In the genomic region with DNA sequence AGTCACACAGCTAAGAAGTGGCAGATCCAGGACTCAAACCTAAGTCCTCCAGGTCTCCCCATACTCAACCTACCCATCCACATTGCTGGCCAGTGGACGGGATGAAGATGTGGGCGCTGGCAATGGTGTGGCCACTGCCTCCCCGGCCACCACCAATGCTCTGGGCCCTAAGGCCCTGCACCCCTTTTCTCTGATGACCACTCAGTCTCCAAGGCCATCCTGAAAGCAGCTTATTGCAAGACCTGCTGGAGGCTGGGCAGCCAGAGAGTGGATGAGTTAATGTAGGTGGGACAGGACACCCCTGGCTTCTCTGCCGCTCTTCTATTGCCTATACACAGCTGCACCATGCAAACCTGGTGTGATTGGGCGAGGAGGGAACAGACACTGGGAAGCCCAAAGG, we compare ENCODE assay signal across 14 cellular contexts.
DNase-seq lines count a peak whose midpoint lies in the region; ATAC-seq and TF ChIP-seq lines count a peak whose summit lies in the region.
"Had no signal": no experiment of that assay in that cellular context is flagged by ENCODE, and none has a peak within 500 bp of the region (broad histone marks: within the 10 kb centered on the region; RNA-seq: fewer than 3 reads in every experiment).

No MANE protein-coding gene starts in this region.

- TF ChIP-seq CTCF in activated CD8-positive, alpha-beta T cell treated with anti-CD3 and anti-CD28 coated beads for 36 hours (IDR thresholded peaks at IDR 0.05) = no peak

- intact Hi-C loops in activated naive CD4-positive, alpha-beta T cell treated with anti-CD3 and anti-CD28 coated beads for 36 hours (cut with micrococcal nuclease) = loop anchor here (2.0 to 10.0 kb wide), 4 partner anchors 67 to 1355 kb away; partner anchors contain the start of gene NFYC
- intact Hi-C loops in activated CD8-positive, alpha-beta T cell treated with anti-CD3 and anti-CD28 coated beads for 36 hours (cut with micrococcal nuclease) = loop anchor here (10.0 kb wide), 1 partner anchor 165 kb away; no protein-coding TSS in a partner anchor

- peak overlapping the region in 1 of 5 donors; percentile 73 for H3K9ac ChIP-seq in subcutaneous abdominal adipose tissue (ENCODE audit: low read length in 5 of 5)

- H3K4me1 ChIP-seq in subcutaneous abdominal adipose tissue (ENCODE audit: control insufficient read depth in 5 of 5, insufficient read depth in 5 of 5, low read length in 5 of 5) = peaks cover 1 to 60% (median 40%) of the 10 kb centered on the region in 5 donors

- H3K36me3 ChIP-seq in subcutaneous abdominal adipose tissue (ENCODE audit: control insufficient read depth in 5 of 5, insufficient read depth in 5 of 5, low read length in 5 of 5) = no peaks in the 10 kb centered on the region
- H3K36me3 ChIP-seq: breast epithelium, WERI-Rb-1 had no signal

- POLR2A ChIA-PET in activated CD8-positive, alpha-beta T cell treated with anti-CD3 and anti-CD28 coated beads for 36 hours (lab: Charles Lee) = interaction anchor here (1.0 to 4.1 kb wide), 8 partner anchors 11 to 78 kb away, joined by 3 to 23 read pairs (median 5); no protein-coding TSS in a partner anchor

- no peaks in the 10 kb centered on the region for H3K27me3 Mint-ChIP-seq in activated naive CD4-positive, alpha-beta T cell treated with anti-CD3 and anti-CD28 coated beads for 36 hours (ENCODE audit: low read depth)
- no peaks in the 10 kb centered on the region for H3K27me3 Mint-ChIP-seq in activated CD8-positive, alpha-beta T cell treated with anti-CD3 and anti-CD28 coated beads for 36 hours
- H3K27me3 Mint-ChIP-seq in immature natural killer cell (ENCODE audit: low read depth in 3 of 3) = peaks cover 0 to 4% (median 4%) of the 10 kb centered on the region in 3 donors

- no peaks in the 10 kb centered on the region for H3K36me3 Mint-ChIP-seq in activated naive CD4-positive, alpha-beta T cell treated with anti-CD3 and anti-CD28 coated beads for 36 hours (ENCODE audit: low read depth)
- H3K36me3 Mint-ChIP-seq in activated CD8-positive, alpha-beta T cell treated with anti-CD3 and anti-CD28 coated beads for 36 hours (ENCODE audit: low read depth) = no peaks in the 10 kb centered on the region
- H3K36me3 Mint-ChIP-seq in immature natural killer cell = no peaks in the 10 kb centered on the region

- peak overlapping the region; percentile 29 for H3K27ac ChIP-seq in subcutaneous abdominal adipose tissue (ENCODE audit: low read depth, low read length)
- H3K27ac ChIP-seq: WERI-Rb-1 had no signal

- no peak overlapping the region for H3K4me3 ChIP-seq in subcutaneous abdominal adipose tissue (ENCODE audit: low read depth in 1 of 5, low read length in 5 of 5)

- DNase-seq in activated naive CD4-positive, alpha-beta T cell treated with anti-CD3 and anti-CD28 coated beads for 36 hours = no peak
- no peak for DNase-seq in activated naive CD4-positive, alpha-beta T cell (lab: John Stamatoyannopoulos, UW)
- no peak for DNase-seq in activated CD8-positive, alpha-beta T cell treated with anti-CD3 and anti-CD28 coated beads for 36 hours
- DNase-seq in immature natural killer cell = no peak
- no peak for DNase-seq in NCI-H524 treated with DMSO at 0.1 percent for 48 hours (lab: John Stamatoyannopoulos, UW)
- no peak for DNase-seq in activated CD8-positive, alpha-beta memory T cell treated with anti-CD3 and anti-CD28 coated beads for 24 hours
- DNase-seq in ecto neural progenitor cell (ENCODE audit: low spot score) = no peak
- DNase-seq: NCI-H1694, NCI-H446 treated with DMSO at 0.1 percent for 48 hours, trophoblast cell, WERI-Rb-1 had no signal

- ATAC-seq in activated CD8-positive, alpha-beta T cell treated with anti-CD3 and anti-CD28 coated beads for 36 hours = no peak

- H3K27ac Mint-ChIP-seq in activated naive CD4-positive, alpha-beta T cell treated with anti-CD3 and anti-CD28 coated beads for 36 hours = peak overlapping the region; percentile 98
- peak overlapping the region; percentile 95 for H3K27ac Mint-ChIP-seq in activated CD8-positive, alpha-beta T cell treated with anti-CD3 and anti-CD28 coated beads for 36 hours
- peak overlapping the region; percentile 81 to 93 (median 87) for H3K27ac Mint-ChIP-seq in immature natural killer cell

- peak overlapping the region; percentile 73 for H3K4me3 Mint-ChIP-seq in activated naive CD4-positive, alpha-beta T cell treated with anti-CD3 and anti-CD28 coated beads for 36 hours
- H3K4me3 Mint-ChIP-seq in activated CD8-positive, alpha-beta T cell treated with anti-CD3 and anti-CD28 coated beads for 36 hours = peak overlapping the region; percentile 67
- H3K4me3 Mint-ChIP-seq in immature natural killer cell = peak overlapping the region in 3 of 5 donors; percentile 75 to 80 (median 77)
- H3K4me3 Mint-ChIP-seq: neural crest cell had no signal

- CTCF ChIA-PET in activated naive CD4-positive, alpha-beta T cell treated with anti-CD3 and anti-CD28 coated beads for 36 hours (lab: Charles Lee) = interaction anchor here (2.0 to 4.3 kb wide), 2 partner anchors 9 to 14 kb away, joined by 6 to 19 read pairs; no protein-coding TSS in a partner anchor
- CTCF ChIA-PET in activated CD8-positive, alpha-beta T cell treated with anti-CD3 and anti-CD28 coated beads for 36 hours (lab: Charles Lee) = interaction anchor here (1.3 to 1.7 kb wide), 3 partner anchors 13 to 63 kb away, joined by 3 to 5 read pairs (median 4); no protein-coding TSS in a partner anchor

- no peaks in the 10 kb centered on the region for H3K9me3 ChIP-seq in subcutaneous abdominal adipose tissue (ENCODE audit: control insufficient read depth in 5 of 5, low read length in 5 of 5)
- H3K9me3 ChIP-seq: breast epithelium had no signal

- H3K9me3 Mint-ChIP-seq in activated naive CD4-positive, alpha-beta T cell treated with anti-CD3 and anti-CD28 coated beads for 36 hours = no peaks in the 10 kb centered on the region
- H3K9me3 Mint-ChIP-seq in activated CD8-positive, alpha-beta T cell treated with anti-CD3 and anti-CD28 coated beads for 36 hours = no peaks in the 10 kb centered on the region
- no peaks in the 10 kb centered on the region for H3K9me3 Mint-ChIP-seq in immature natural killer cell
- H3K9me3 Mint-ChIP-seq: neural crest cell had no signal

- H3K4me1 Mint-ChIP-seq in activated naive CD4-positive, alpha-beta T cell treated with anti-CD3 and anti-CD28 coated beads for 36 hours (ENCODE audit: low read depth) = peaks cover 96% of the 10 kb centered on the region
- H3K4me1 Mint-ChIP-seq in activated CD8-positive, alpha-beta T cell treated with anti-CD3 and anti-CD28 coated beads for 36 hours (ENCODE audit: low read depth) = peaks cover 92% of the 10 kb centered on the region
- peaks cover 53 to 64% of the 10 kb centered on the region in 2 donors for H3K4me1 Mint-ChIP-seq in immature natural killer cell

- no peaks in the 10 kb centered on the region for H3K27me3 ChIP-seq in subcutaneous abdominal adipose tissue (ENCODE audit: control insufficient read depth in 5 of 5, insufficient read depth in 4 of 5, low read length in 5 of 5)
- H3K27me3 ChIP-seq: breast epithelium had no signal
